In genomic region chr12:114636723-114637480, GRCh38 we compare ENCODE assay signal across 8 cellular contexts. TPM values are rescaled to one million over a fixed set of nuclear protein-coding genes. Genes with fewer than 3 reads are reported as not detected.
A peak's percentile ranks its signal among the peaks of the same experiment; 100 is the strongest.
DNase-seq lines count a peak whose midpoint lies in the region; ATAC-seq and TF ChIP-seq lines count a peak whose summit lies in the region.
"Had no signal": no experiment of that assay in that cellular context is flagged by ENCODE, and none has a peak within 500 bp of the region (broad histone marks: within the 10 kb centered on the region; RNA-seq: fewer than 3 reads in every experiment).

No MANE protein-coding gene starts in this region.

- no peak overlapping the region for H2AFZ ChIP-seq in OCI-LY7 (ENCODE audit: low read length)

- TF ChIP-seq CTCF in OCI-LY7 (conservative IDR thresholded peaks at IDR 0.05; ENCODE audit: low read length) (0 out of 2 replicates have a peak, but pooled peaks have one; percentile 19), retinal pigment epithelial cell (conservative IDR thresholded peaks at IDR 0.05; ENCODE audit: low read depth, low read length) (peak; percentile 11), tibial artery (IDR thresholded peaks at IDR 0.05) (no peak)

- no peaks in the 10 kb centered on the region for H3K9me3 Mint-ChIP-seq in activated naive CD8-positive, alpha-beta T cell treated with anti-CD3 and anti-CD28 coated beads for 36 hours

- BruUV-seq in OCI-LY7 (replicated peaks; lab: Mats Ljungman, UMichigan): no TSS peak

- no peaks in the 10 kb centered on the region for H3K27me3 ChIP-seq in esophagus (ENCODE audit: control insufficient read depth in 1 of 2, insufficient read depth in 2 of 2, low read length in 2 of 2)
- H3K27me3 ChIP-seq in tibial artery: no peaks in the 10 kb centered on the region

- H3K4me3 ChIP-seq in OCI-LY7 (ENCODE audit: low read depth, low read length, poor library complexity, severe bottlenecking) (no peak overlapping the region), esophagus (ENCODE audit: low read depth in 1 of 2, low read length in 2 of 2) (no peak overlapping the region), retinal pigment epithelial cell (ENCODE audit: low read length) (no peak overlapping the region), tibial artery (no peak overlapping the region)

- in situ Hi-C loops in G401 (cut with HindIII; ENCODE audit: low sequenced_read_pairs): no loop called here

- no peaks in the 10 kb centered on the region for H3K4me1 Mint-ChIP-seq in activated naive CD8-positive, alpha-beta T cell treated with anti-CD3 and anti-CD28 coated beads for 36 hours

- no peak overlapping the region for H3K27ac ChIP-seq in OCI-LY7 (ENCODE audit: low read depth, low read length, poor library complexity, severe bottlenecking)
- H3K27ac ChIP-seq in esophagus (ENCODE audit: low read depth in 2 of 2, low read length in 1 of 2): peak overlapping the region; percentile 70 to 77
- no peak overlapping the region for H3K27ac ChIP-seq in tibial artery

- DNase-seq in G401 (ENCODE audit: low spot score) (peak; percentile 3), OCI-LY7 (ENCODE audit: low spot score) (no peak), retinal pigment epithelial cell (ENCODE audit: low read depth) (no peak), tibial artery (no peak)
- no peak for DNase-seq in activated naive CD8-positive, alpha-beta T cell treated with anti-CD3 and anti-CD28 coated beads for 36 hours
- DNase-seq: NCI-H2081 had no signal

- ATAC-seq in GM21390 (IDR thresholded peaks at IDR 0.05; ENCODE audit: unreplicated experiment): no peak

- H3K4me2 ChIP-seq in OCI-LY7 (ENCODE audit: low read length): no peak overlapping the region

- H3K9me3 ChIP-seq in OCI-LY7 (ENCODE audit: low read length): no peaks in the 10 kb centered on the region
- H3K9me3 ChIP-seq in esophagus (ENCODE audit: control insufficient read depth in 2 of 2, insufficient read depth in 1 of 2, low read depth in 1 of 2, low read length in 1 of 2): no peaks in the 10 kb centered on the region
- no peaks in the 10 kb centered on the region for H3K9me3 ChIP-seq in tibial artery

- POLR2A ChIA-PET in OCI-LY7 (lab: Charles Lee): interaction anchor here (0.6 kb wide), 1 partner anchor 1292 kb away, joined by 4 read pairs; no protein-coding TSS in a partner anchor

- H3K36me3 ChIP-seq in OCI-LY7 (ENCODE audit: insufficient read depth, low read length): no peaks in the 10 kb centered on the region
- no peaks in the 10 kb centered on the region for H3K36me3 ChIP-seq in esophagus (ENCODE audit: control insufficient read depth in 2 of 2, insufficient read depth in 2 of 2, low read length in 1 of 2)
- H3K36me3 ChIP-seq in tibial artery: no peaks in the 10 kb centered on the region

- no peaks in the 10 kb centered on the region for H4K20me1 ChIP-seq in OCI-LY7 (ENCODE audit: insufficient read depth, low read length)

- no peaks in the 10 kb centered on the region for H3K9me2 ChIP-seq in OCI-LY7 (ENCODE audit: insufficient read depth, low read length)

- 47 to 48% methylated on average over 15 of the region's 15 CpGs for WGBS in esophagus, 2 donors

- peaks cover 9% of the 10 kb centered on the region for H3K27me3 Mint-ChIP-seq in activated naive CD8-positive, alpha-beta T cell treated with anti-CD3 and anti-CD28 coated beads for 36 hours

- H3K4me1 ChIP-seq in OCI-LY7 (ENCODE audit: insufficient read depth, low read length, poor library complexity, severe bottlenecking) (no peaks in the 10 kb centered on the region), esophagus (ENCODE audit: control insufficient read depth in 2 of 2, insufficient read depth in 2 of 2, low read length in 1 of 2) (no peaks in the 10 kb centered on the region), tibial artery (peaks cover 0 to 4% (median 0%) of the 10 kb centered on the region in 4 donors)

- no peaks in the 10 kb centered on the region for H3K79me2 ChIP-seq in OCI-LY7 (ENCODE audit: insufficient read depth, low read depth, low read length)

- intact Hi-C loops in OCI-LY7 (cut with micrococcal nuclease; ENCODE audit: unreplicated experiment): no loop called here
- intact Hi-C loops in tibial artery (cut with DNase I; ENCODE audit: low total_unique reads): no loop called here

- CTCF ChIA-PET in OCI-LY7 (lab: Charles Lee; ENCODE audit: unreplicated experiment): no interaction called here

- H3K4me3 Mint-ChIP-seq in activated naive CD8-positive, alpha-beta T cell treated with anti-CD3 and anti-CD28 coated beads for 36 hours: no peak overlapping the region

- H3K36me3 Mint-ChIP-seq in activated naive CD8-positive, alpha-beta T cell treated with anti-CD3 and anti-CD28 coated beads for 36 hours: no peaks in the 10 kb centered on the region

- no peak overlapping the region for H3K27ac Mint-ChIP-seq in activated naive CD8-positive, alpha-beta T cell treated with anti-CD3 and anti-CD28 coated beads for 36 hours

RNA-seq across cellular contexts. Expression of gene TBX3, which starts 47.1 kb away (rescaled TPM):
- total RNA-seq in G401 (2014; rRNA removed; shearing (Covaris generic)): not detected in 2 replicates
- not detected in 2 replicates for total RNA-seq in OCI-LY7 (2014; rRNA removed; shearing (Covaris generic))
- total RNA-seq in OCI-LY7 (2022): not detected in 2 replicates
- polyA plus RNA-seq in esophagus: 1 to 10 TPM; 1.7 to 3.1 TPM
- not detected for total RNA-seq in activated naive CD8-positive, alpha-beta T cell treated with anti-CD3 and anti-CD28 coated beads for 36 hours

Comparison
In these comparisons a context has a peak if more than half of its experiments do, and no peak if none do; other contexts are left out.
1. H3K27ac ChIP-seq: peak in esophagus (2 of 2); none in OCI-LY7 (single experiment) and tibial artery (0 of 2).
2. CTCF ChIP-seq: peak in OCI-LY7 (single experiment) and retinal pigment epithelial cell (single experiment); none in tibial artery (0 of 2).